ENCODE assay signal across 8 cellular contexts in genomic region chr1:234963180-234963903, GRCh38.
DNase-seq lines count a peak whose midpoint lies in the region; ATAC-seq and TF ChIP-seq lines count a peak whose summit lies in the region.

No MANE protein-coding gene starts in this region.

- intact Hi-C loops in Calu3 (cut with micrococcal nuclease; ENCODE audit: unreplicated experiment) = loop anchor here (1.0 to 5.0 kb wide), 3 partner anchors 86 to 464 kb away; no protein-coding TSS in a partner anchor

- H3K9me3 ChIP-seq in Karpas-422 (ENCODE audit: low read length) = no peaks in the 10 kb centered on the region

- H3K4me2 ChIP-seq in Karpas-422 (ENCODE audit: low read depth, low read length, poor library complexity, severe bottlenecking) = peak overlapping the region; percentile 85

- H3K4me3 ChIP-seq in Karpas-422 (ENCODE audit: low read length) = peak overlapping the region; percentile 47
- no peak overlapping the region for H3K4me3 ChIP-seq in choroid plexus epithelial cell (ENCODE audit: low read depth, low read length)

- peaks cover 39% of the 10 kb centered on the region for H3K4me1 ChIP-seq in Karpas-422 (ENCODE audit: low read length)

- peak; percentile 89 for DNase-seq in Calu3
- DNase-seq in Karpas-422 = peak; percentile 92
- peak; percentile 74 for DNase-seq in activated CD4-positive, alpha-beta T cell treated with anti-CD3 and anti-CD28 coated beads for 1 hour
- peak; percentile 94 for DNase-seq in choroid plexus epithelial cell (ENCODE audit: low read depth)
- DNase-seq in mesothelial cell of epicardium (ENCODE audit: low spot score in 2 of 2, unreplicated experiment in 2 of 2) = no peak
- DNase-seq in stimulated activated CD8-positive, alpha-beta memory T cell treated with anti-CD3 and anti-CD28 coated beads, Interleukin-4, amount 100 ng/mL, for 48 hours = peak; percentile 94
- no peak for DNase-seq in SW 1271 (lab: John Stamatoyannopoulos, UW)

- H3K27me3 ChIP-seq in Karpas-422 (ENCODE audit: low read length) = no peaks in the 10 kb centered on the region

- H4K20me1 ChIP-seq in Karpas-422 (ENCODE audit: insufficient read depth, low read depth, low read length) = no peaks in the 10 kb centered on the region

- H3K9ac ChIP-seq in Karpas-422 (ENCODE audit: low read length) = peak overlapping the region; percentile 68

- H2AFZ ChIP-seq in Karpas-422 (ENCODE audit: low read length) = peak overlapping the region; percentile 94

- no TSS peak for BruUV-seq in Calu3 (replicated peaks; lab: Mats Ljungman, UMichigan)

- H3K27me3 Mint-ChIP-seq in Calu3 (ENCODE audit: unreplicated experiment) (no peaks in the 10 kb centered on the region), mesothelial cell of epicardium (ENCODE audit: low read depth) (no peaks in the 10 kb centered on the region)

- peak overlapping the region; percentile 86 for H3K27ac Mint-ChIP-seq in Calu3 (ENCODE audit: unreplicated experiment)
- H3K27ac Mint-ChIP-seq in mesothelial cell of epicardium = peak overlapping the region; percentile 98

- H3K79me2 ChIP-seq in Karpas-422 (ENCODE audit: low read length) = no peaks in the 10 kb centered on the region

- TF ChIP-seq CTCF in Calu3 (IDR thresholded peaks at IDR 0.05; ENCODE audit: unreplicated experiment) = no peak
- TF ChIP-seq CTCF in choroid plexus epithelial cell (conservative IDR thresholded peaks at IDR 0.05; ENCODE audit: low read depth, low read length) = no peak
- no peak for TF ChIP-seq CTCF in mesothelial cell of epicardium (IDR thresholded peaks at IDR 0.05; ENCODE audit: unreplicated experiment)

- peak overlapping the region; percentile 99 for H3K27ac ChIP-seq in Karpas-422 (ENCODE audit: low read length)

- peak; percentile 85 for ATAC-seq in GM21619 (IDR thresholded peaks at IDR 0.05; ENCODE audit: unreplicated experiment)

- no peaks in the 10 kb centered on the region for H3K9me3 Mint-ChIP-seq in Calu3 (ENCODE audit: low read depth, unreplicated experiment)
- H3K9me3 Mint-ChIP-seq in mesothelial cell of epicardium = no peaks in the 10 kb centered on the region

- H3K36me3 Mint-ChIP-seq in Calu3 (ENCODE audit: insufficient read depth, unreplicated experiment) (peaks cover 48% of the 10 kb centered on the region), mesothelial cell of epicardium (no peaks in the 10 kb centered on the region)

- H3K4me1 Mint-ChIP-seq in Calu3 (ENCODE audit: low read depth, unreplicated experiment) = peaks cover 73% of the 10 kb centered on the region
- peaks cover 60% of the 10 kb centered on the region for H3K4me1 Mint-ChIP-seq in mesothelial cell of epicardium

- CTCF ChIA-PET in Calu3 (lab: Charles Lee) = interaction anchor here (0.6 to 3.1 kb wide), 11 partner anchors 11 to 464 kb away, joined by 4 to 13 read pairs (median 7); no protein-coding TSS in a partner anchor

- H3K4me3 Mint-ChIP-seq in Calu3 (ENCODE audit: low read depth, unreplicated experiment) = peak overlapping the region; percentile 15
- H3K4me3 Mint-ChIP-seq in mesothelial cell of epicardium = peak overlapping the region; percentile 20

- no peaks in the 10 kb centered on the region for H3K9me2 ChIP-seq in Karpas-422 (replicated peaks; ENCODE audit: insufficient read depth, low read length)

- H3K36me3 ChIP-seq in Karpas-422 (ENCODE audit: insufficient read depth, low read length) = no peaks in the 10 kb centered on the region

Comparison
In these comparisons a context has a peak if more than half of its experiments do, and no peak if none do; other contexts are left out.
1. DNase-seq: peak in Calu3 (single experiment), Karpas-422 (single experiment), activated CD4-positive, alpha-beta T cell treated with anti-CD3 and anti-CD28 coated beads for 1 hour (single experiment), choroid plexus epithelial cell (single experiment) and stimulated activated CD8-positive, alpha-beta memory T cell treated with anti-CD3 and anti-CD28 coated beads, Interleukin-4, amount 100 ng/mL, for 48 hours (single experiment); none in mesothelial cell of epicardium (0 of 2) and SW 1271 (0 of 2).